8 cellular contexts compared by ENCODE assay signal in the genomic region with DNA sequence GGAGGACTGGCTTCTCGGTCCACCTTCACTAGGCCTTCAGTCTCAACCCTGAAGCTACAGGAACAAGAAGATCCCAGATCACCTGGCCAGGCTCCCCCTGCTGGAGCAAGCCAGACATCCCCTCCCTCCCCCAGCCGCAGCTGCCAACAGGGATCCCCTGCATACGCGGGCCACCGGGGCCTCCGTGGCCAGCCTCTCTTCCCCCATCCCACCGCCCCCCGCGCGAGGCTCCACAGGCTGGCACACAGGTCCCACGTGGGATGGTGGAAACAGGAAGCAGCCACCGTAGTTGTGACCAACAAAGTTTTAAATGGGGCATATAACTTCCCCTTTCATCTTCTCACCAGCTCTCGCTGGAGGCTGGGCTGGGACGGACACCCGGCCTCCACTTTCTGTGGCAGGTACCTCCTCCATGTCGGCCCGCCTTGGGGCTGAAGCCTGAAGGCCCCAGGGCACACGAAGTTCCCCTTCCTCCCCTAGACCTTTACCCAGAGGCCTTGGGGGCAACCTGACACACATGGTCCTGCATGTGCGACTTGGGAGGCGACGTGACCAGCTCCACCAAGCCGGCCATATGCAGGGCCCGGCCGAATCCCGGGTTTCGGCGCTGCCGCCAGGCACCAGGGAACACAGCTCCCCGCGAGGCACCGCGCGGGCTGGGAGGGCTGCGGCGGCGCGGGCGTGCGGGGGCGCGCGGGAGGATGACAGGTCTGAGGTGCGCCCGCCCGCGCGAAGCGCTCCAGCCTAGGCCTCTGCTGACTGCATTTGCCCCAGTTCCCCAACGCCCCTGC. TPM values are rescaled to one million over a fixed set of nuclear protein-coding genes. Genes with fewer than 3 reads are reported as not detected.
DNase-seq lines count a peak whose midpoint lies in the region; ATAC-seq lines count a peak whose summit lies in the region.

No MANE protein-coding gene starts in this region.

- DNase-seq in NAMALWA (ENCODE audit: low spot score) (peak; percentile 75), SW 1271 (lab: John Stamatoyannopoulos, UW) (peak; percentile 30 to 70), left ventricle myocardium superior (peak; percentile 77), putamen (ENCODE audit: low spot score) (no peak)
- DNase-seq in activated naive CD8-positive, alpha-beta T cell treated with anti-CD3 and anti-CD28 coated beads, Interleukin-2, amount 50 U/mL, for 16 hours (ENCODE audit: low read depth, low spot score) = peak; percentile 50

- H3K36me3 ChIP-seq in rectal smooth muscle tissue (ENCODE audit: control insufficient read depth, insufficient read depth, low read length) = no peaks in the 10 kb centered on the region

- H3K27me3 ChIP-seq in rectal smooth muscle tissue (ENCODE audit: control insufficient read depth, insufficient read depth, low read length) = no peaks in the 10 kb centered on the region

- ATAC-seq in left ventricle myocardium superior (peak; percentile 0), GM19324 (IDR thresholded peaks at IDR 0.05; ENCODE audit: low FRiP score, unreplicated experiment) (no peak)

- H3K9ac ChIP-seq in rectal smooth muscle tissue (ENCODE audit: low read length) = peak overlapping the region; percentile 70

- peaks cover 76% of the 10 kb centered on the region for H3K4me1 ChIP-seq in rectal smooth muscle tissue (ENCODE audit: control insufficient read depth, insufficient read depth, low read length)

- H3K27ac ChIP-seq in rectal smooth muscle tissue (ENCODE audit: low read depth, low read length) = peak overlapping the region; percentile 86

- H3K4me3 ChIP-seq in GM08714 (ENCODE audit: low read length) (peak overlapping the region; percentile 83), rectal smooth muscle tissue (ENCODE audit: low read length) (peak overlapping the region; percentile 87)

- intact Hi-C loops in left ventricle myocardium superior (cut with micrococcal nuclease) = no loop called here

RNA-seq across cellular contexts. Expression of a gene that starts 44.4 kb away (rescaled TPM):
- total RNA-seq in left ventricle myocardium superior = 13.9 TPM
